Comparison of ENCODE assay signal across 16 cellular contexts in genomic region chr17:16003841-16004240, GRCh38. TPM values are rescaled to one million over a fixed set of nuclear protein-coding genes. Genes with fewer than 3 reads are reported as not detected.
DNase-seq lines count a peak whose midpoint lies in the region; ATAC-seq, FAIRE-seq and TF ChIP-seq lines count a peak whose summit lies in the region.
"Had no signal": no experiment of that assay in that cellular context is flagged by ENCODE, and none has a peak within 500 bp of the region (broad histone marks: within the 10 kb centered on the region; RNA-seq: fewer than 3 reads in every experiment).

No MANE protein-coding gene starts in this region.

- peak overlapping the region; percentile 80 for H3K27ac Mint-ChIP-seq in T-helper 17 cell

- no peak for DNase-seq in T-helper 17 cell
- DNase-seq in astrocyte of the cerebellum (ENCODE audit: low read depth), result peak; percentile 31
- no peak for DNase-seq in left lung
- DNase-seq in spleen, result no peak
- DNase-seq in GM12892 (ENCODE audit: insufficient read length), result no peak
- no peak for DNase-seq in uterus
- DNase-seq in D721Med (ENCODE audit: insufficient read length, low spot score), result no peak
- DNase-seq: Caco-2, EL, KBM-7, NCI-H1417 treated with DMSO at 0.1 percent for 48 hours, NCI-H2029, NCI-H2171, NCI-H446 treated with DMSO at 0.1 percent for 48 hours, NCI-H748 treated with DMSO at 0.1 percent for 48 hours, RPMI8226 had no signal

- H3K4me3 Mint-ChIP-seq in T-helper 17 cell, result peak overlapping the region; percentile 5

- in situ Hi-C loops in astrocyte of the cerebellum (cut with HindIII; ENCODE audit: low sequenced_read_pairs), result no loop called here

- H3K27me3 ChIP-seq in left lung (no peaks in the 10 kb centered on the region), spleen (replicated peaks in 1 of 7) (no peaks in the 10 kb centered on the region), uterus (no peaks in the 10 kb centered on the region)

- H3K4me3 ChIP-seq in astrocyte of the cerebellum (ENCODE audit: low read depth, low read length) (no peak overlapping the region), left lung (no peak overlapping the region), spleen (no peak overlapping the region), uterus (no peak overlapping the region)

- peaks cover 28% of the 10 kb centered on the region for H3K36me3 Mint-ChIP-seq in T-helper 17 cell (ENCODE audit: low read depth)

- H3K4me1 ChIP-seq in left lung (peaks cover 7 to 33% of the 10 kb centered on the region in 2 donors), spleen (peaks cover 12 to 47% (median 31%) of the 10 kb centered on the region in 6 donors), uterus (peaks cover 0 to 9% of the 10 kb centered on the region in 2 donors)
- H3K4me1 ChIP-seq: Caco-2 had no signal

- H3K27ac ChIP-seq in left lung (peak overlapping the region; percentile 0 to 21), spleen (peak overlapping the region in 5 of 8 donors; percentile 22 to 49 (median 38)), uterus (peak overlapping the region in 1 of 2 donors; percentile 53)

- no peak for ATAC-seq in T-helper 17 cell
- no peak for ATAC-seq in left lung

- WGBS in spleen, 5 donors, result 55 to 81% (median 75%) methylated on average over 1 of the region's 1 CpG

- FAIRE-seq in GM12892 (lab: Jason Lieb, UNC) (no peak), D721Med (lab: Jason Lieb, UNC) (no peak)

- TF ChIP-seq CTCF in astrocyte of the cerebellum (IDR thresholded peaks at IDR 0.05; ENCODE audit: low read depth, low read length, missing control alignments) (no peak), left lung (IDR thresholded peaks at IDR 0.05) (no peak), spleen (IDR thresholded peaks at IDR 0.05 in 8 of 11, conservative IDR thresholded peaks at IDR 0.05 in 3 of 11) (no peak), uterus (IDR thresholded peaks at IDR 0.05) (no peak), D721Med (IDR thresholded peaks at IDR 0.05; ENCODE audit: insufficient read depth, missing control alignments) (no peak)

- no peaks in the 10 kb centered on the region for H3K27me3 Mint-ChIP-seq in T-helper 17 cell

- H3K4me1 Mint-ChIP-seq in T-helper 17 cell, result peaks cover 44% of the 10 kb centered on the region

- no peak for TF ChIP-seq POLR2A in spleen (IDR thresholded peaks at IDR 0.05)
- TF ChIP-seq POLR2A in GM12892 (IDR thresholded peaks at IDR 0.05; ENCODE audit: low read depth, low read length), result no peak
- TF ChIP-seq POLR2A in uterus (IDR thresholded peaks at IDR 0.05), result no peak

- intact Hi-C loops in left lung (cut with DNase I), result no loop called here
- intact Hi-C loops in spleen (cut with DNase I; ENCODE audit: low total_unique reads), result no loop called here
- intact Hi-C loops in uterus (cut with DNase I; ENCODE audit: low total_unique reads), result no loop called here

- no peaks in the 10 kb centered on the region for H3K9me3 ChIP-seq in T-helper 17 cell (ENCODE audit: control insufficient read depth, low read length, poor library complexity, severe bottlenecking)
- H3K9me3 ChIP-seq in left lung, result no peaks in the 10 kb centered on the region
- H3K9me3 ChIP-seq in spleen, result no peaks in the 10 kb centered on the region
- no peaks in the 10 kb centered on the region for H3K9me3 ChIP-seq in uterus
- H3K9me3 ChIP-seq: Caco-2 had no signal

- H3K36me3 ChIP-seq in left lung (peaks cover 3 to 76% of the 10 kb centered on the region in 2 donors), spleen (peaks cover 0 to 76% (median 70%) of the 10 kb centered on the region in 6 donors), uterus (no peaks in the 10 kb centered on the region)

RNA-seq across cellular contexts. Expression of gene TTC19, which starts 4.2 kb away (rescaled TPM):
- total RNA-seq in T-helper 17 cell (10 to 100 TPM; 46.9 to 49.0 TPM), left lung (10 to 100 TPM; 31.6 to 34.0 TPM), spleen (10 to 100 TPM; 29.9 to 59.9 (median 36.6) TPM), uterus (10 to 100 TPM; 38.4 to 71.2 (median 52.0) TPM)
- polyA plus RNA-seq in spleen, result 10 to 100 TPM; 14.6 to 20.3 (median 15.2) TPM
- 27.6 TPM for polyA plus RNA-seq in GM12892 (2012; ENCODE audit: missing spikeins)

RNA-seq across cellular contexts. Expression of gene ZSWIM7, which starts 4.3 kb away (rescaled TPM):
- total RNA-seq in T-helper 17 cell (10 to 100 TPM; 15.4 to 17.5 TPM), left lung (10 to 100 TPM; 22.6 to 26.7 TPM), spleen (10 to 100 TPM; 13.4 to 40.4 (median 20.7) TPM), uterus (10 to 100 TPM in 3 of 4 donors, 1 to 10 TPM in 1; 1.3 to 30.3 (median 20.7) TPM)
- polyA plus RNA-seq in spleen, result 10 to 100 TPM; 32.8 to 47.6 (median 42.3) TPM
- polyA plus RNA-seq in GM12892 (2012; ENCODE audit: missing spikeins), result 7.8 TPM

RNA-seq across cellular contexts. Expression of gene ADORA2B, which starts 58.9 kb away (rescaled TPM):
- total RNA-seq in T-helper 17 cell (under 1 TPM in 1 of 2 donors, not detected in 1; 0.76 TPM), left lung (10 to 100 TPM in 1 of 2 donors, 1 to 10 TPM in 1; 5.2 to 12.2 TPM), spleen (1 to 10 TPM in 2 of 7 donors, under 1 TPM in 3, not detected in 2; 0.77 to 2.7 (median 0.92) TPM), uterus (1 to 10 TPM in 2 of 4 donors, not detected in 2; 2.1 to 2.7 TPM)
- under 1 TPM; 0.13 to 0.23 (median 0.16) TPM for polyA plus RNA-seq in spleen
- polyA plus RNA-seq in GM12892 (2012; ENCODE audit: missing spikeins), result not detected
